ENCODE assay signal across 1 cellular context in genomic region chr11:117861151-117862018, GRCh38.
TF ChIP-seq lines count a peak whose summit lies in the region.

No MANE protein-coding gene starts in this region.

TF ChIP-seq in HepG2, 621 proteins besides CTCF, POLR2A, EP300 and RAD21 (continued from another document):
- no peak for TF ChIP-seq PRDM4 (CRISPR knock-in tag; IDR thresholded peaks at IDR 0.05; ENCODE audit: borderline replicate concordance)
- TF ChIP-seq ZBTB21 (CRISPR knock-in tag; IDR thresholded peaks at IDR 0.05): no peak
- TF ChIP-seq PAXIP1 (CRISPR knock-in tag; conservative IDR thresholded peaks at IDR 0.05): no peak
- no peak for TF ChIP-seq NFIB (CRISPR knock-in tag; IDR thresholded peaks at IDR 0.05; ENCODE audit: borderline replicate concordance)
